Comparison of ENCODE assay signal across 1 cellular context in genomic region chr16:1338119-1338730, GRCh38.
TF ChIP-seq lines count a peak whose summit lies in the region.

No MANE protein-coding gene starts in this region.

TF ChIP-seq in H1, 55 proteins besides CTCF, POLR2A, EP300 and RAD21:
- TF ChIP-seq CBX8 (IDR thresholded peaks at IDR 0.05; ENCODE audit: borderline replicate concordance, low read depth, low read length) (no peak), CHD1 (IDR thresholded peaks at IDR 0.05; ENCODE audit: low read depth, low read length) (no peak), CEBPB (IDR thresholded peaks at IDR 0.05; ENCODE audit: low read depth, low read length) (no peak)
- TF ChIP-seq, protein P1, sequence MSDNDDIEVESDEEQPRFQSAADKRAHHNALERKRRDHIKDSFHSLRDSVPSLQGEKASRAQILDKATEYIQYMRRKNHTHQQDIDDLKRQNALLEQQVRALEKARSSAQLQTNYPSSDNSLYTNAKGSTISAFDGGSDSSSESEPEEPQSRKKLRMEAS (IDR thresholded peaks at IDR 0.05): no peak
